Comparison of ENCODE assay signal across 24 cellular contexts in genomic region chr2:236614566-236614965, GRCh38. TPM values are rescaled to one million over a fixed set of nuclear protein-coding genes. Genes with fewer than 3 reads are reported as not detected.
DNase-seq lines count a peak whose midpoint lies in the region; ATAC-seq and TF ChIP-seq lines count a peak whose summit lies in the region.
"Had no signal": no experiment of that assay in that cellular context is flagged by ENCODE, and none has a peak within 500 bp of the region (broad histone marks: within the 10 kb centered on the region; RNA-seq: fewer than 3 reads in every experiment).

No MANE protein-coding gene starts in this region.

- 76 to 83% (median 80%) methylated on average over 5 of the region's 5 CpGs for WGBS in spleen, 5 donors

- no peak overlapping the region for H3K27ac ChIP-seq in spleen
- H3K27ac ChIP-seq: BLaER1, SJSA1 had no signal

- TF ChIP-seq CTCF in spleen (IDR thresholded peaks at IDR 0.05 in 8 of 11, conservative IDR thresholded peaks at IDR 0.05 in 3 of 11) = no peak

- intact Hi-C loops in spleen (cut with DNase I; ENCODE audit: low total_unique reads) = no loop called here

- no peaks in the 10 kb centered on the region for H3K4me1 ChIP-seq in spleen
- H3K4me1 ChIP-seq: SJSA1 had no signal

- H3K4me3 ChIP-seq in spleen = no peak overlapping the region
- H3K4me3 ChIP-seq: BLaER1, GM23338, MG63, SJSA1 had no signal

- in situ Hi-C loops in G401 (cut with HindIII; ENCODE audit: low sequenced_read_pairs) = no loop called here

- no peaks in the 10 kb centered on the region for H3K9me3 ChIP-seq in spleen
- H3K9me3 ChIP-seq: BLaER1, MG63, SJSA1 had no signal

- peak; percentile 80 for DNase-seq in G401 (ENCODE audit: low spot score)
- DNase-seq in NCI-H2171 treated with DMSO at 0.1 percent for 48 hours (lab: John Stamatoyannopoulos, UW) = peak; percentile 91
- DNase-seq in cerebellar cortex (ENCODE audit: low spot score) = peak; percentile 68
- DNase-seq in spleen = peak; percentile 50
- no peak for DNase-seq in NCI-H1105 treated with DMSO at 0.1 percent for 48 hours (lab: John Stamatoyannopoulos, UW)
- DNase-seq in stimulated activated CD4-positive, alpha-beta T cell treated with anti-CD3 and anti-CD28 coated beads, Interleukin-1b, Interleukin-23, amount 100 ng/mL, for 48 hours = no peak
- DNase-seq: CD4-positive, CD25-positive, alpha-beta regulatory T cell; DMS53; GDM1; H9; KBM-7; MG63; NCI-H187; NCI-H2081 treated with DMSO at 0.1 percent for 48 hours; NCI-H2227 treated with DMSO at 0.1 percent for 48 hours; NCI-H526 treated with DMSO at 0.1 percent for 48 hours; Right ventricle myocardium superior; RPMI8226 had no signal

- peaks cover 0 to 30% (median 0%) of the 10 kb centered on the region in 7 donors for H3K27me3 ChIP-seq in spleen (replicated peaks in 1 of 7)
- H3K27me3 ChIP-seq: BLaER1, MG63, SJSA1 had no signal

- no peak for ATAC-seq in HG02798 (IDR thresholded peaks at IDR 0.05; ENCODE audit: poor library complexity, unreplicated experiment)
- ATAC-seq: GM23338, HepG2 had no signal

- TF ChIP-seq POLR2A in spleen (IDR thresholded peaks at IDR 0.05) = no peak

- H3K36me3 ChIP-seq in spleen = no peaks in the 10 kb centered on the region
- H3K36me3 ChIP-seq: BLaER1, MG63, SJSA1 had no signal

RNA-seq across cellular contexts. Expression of gene ACKR3, which starts 44.9 kb away (rescaled TPM):
- not detected in 2 replicates for total RNA-seq in G401 (2014; rRNA removed; shearing (Covaris generic))
- 100 to 1,000 TPM in 2 of 7 donors, 10 to 100 TPM in 5; 46.9 to 164 (median 86.8) TPM for total RNA-seq in spleen
- 10 to 100 TPM; 11.5 to 15.0 (median 12.8) TPM for polyA plus RNA-seq in spleen
- total RNA-seq: HepG2, HT1080 had no signal
- polyA plus RNA-seq: HepG2 had no signal

Comparison
In these comparisons a context has a peak if more than half of its experiments do, and no peak if none do; other contexts are left out.
1. DNase-seq: peak in G401 (single experiment), NCI-H2171 treated with DMSO at 0.1 percent for 48 hours (single experiment), cerebellar cortex (single experiment) and spleen (single experiment); none in NCI-H1105 treated with DMSO at 0.1 percent for 48 hours (single experiment) and stimulated activated CD4-positive, alpha-beta T cell treated with anti-CD3 and anti-CD28 coated beads, Interleukin-1b, Interleukin-23, amount 100 ng/mL, for 48 hours (single experiment).
2. RNA of gene ACKR3, which starts 44.9 kb away (total RNA-seq): 46.9 to 164 TPM in spleen; not detected in G401; every median in the first group is over 10 times any median in the second.